ENCODE assay signal across 18 cellular contexts in the genomic region with DNA sequence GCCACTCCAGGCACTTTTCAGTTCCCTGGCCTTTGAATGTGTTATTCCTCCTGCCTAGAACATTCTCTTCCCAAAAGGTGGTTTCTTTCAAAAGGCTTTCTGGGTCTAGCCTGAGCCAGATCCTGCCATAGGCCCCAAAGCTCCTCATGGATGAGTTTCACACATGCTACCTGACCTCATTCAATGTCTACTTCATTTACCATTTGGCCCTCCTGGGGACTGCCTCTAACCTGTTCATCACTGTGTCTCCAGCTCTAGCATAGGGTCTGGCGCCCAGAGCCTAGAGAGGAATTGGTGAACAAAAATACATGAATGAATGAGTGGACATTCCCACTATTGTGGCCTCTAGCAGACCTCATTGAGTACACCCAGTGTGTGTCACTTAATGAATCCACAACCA. TPM values are rescaled to one million over a fixed set of nuclear protein-coding genes. Genes with fewer than 3 reads are reported as not detected.
DNase-seq lines count a peak whose midpoint lies in the region; ATAC-seq and TF ChIP-seq lines count a peak whose summit lies in the region.
"Had no signal": no experiment of that assay in that cellular context is flagged by ENCODE, and none has a peak within 500 bp of the region (broad histone marks: within the 10 kb centered on the region; RNA-seq: fewer than 3 reads in every experiment).

No MANE protein-coding gene starts in this region.

- H3K36me3 ChIP-seq in WERI-Rb-1 (no peaks in the 10 kb centered on the region), transverse colon (no peaks in the 10 kb centered on the region), lower lobe of right lung (no peaks in the 10 kb centered on the region)
- no peaks in the 10 kb centered on the region for H3K36me3 ChIP-seq in effector memory CD4-positive, alpha-beta T cell (ENCODE audit: control insufficient read depth, insufficient read depth, low read length)

- peak; percentile 38 for DNase-seq in activated CD8-positive, alpha-beta memory T cell treated with anti-CD3 and anti-CD28 coated beads, Interleukin-2, amount 50 U/mL, for 48 hours
- no peak for DNase-seq in activated CD8-positive, alpha-beta memory T cell treated with anti-CD3 and anti-CD28 coated beads, Interleukin-2, amount 10 ng/mL, durations not matched to agents 7 days and 5 days
- peak; percentile 0 for DNase-seq in WERI-Rb-1
- peak; percentile 20 for DNase-seq in islet precursor cell
- peak; percentile 1 for DNase-seq in transverse colon
- no peak for DNase-seq in NCI-H2107 treated with DMSO at 0.1 percent for 48 hours (lab: John Stamatoyannopoulos, UW; ENCODE audit: unreplicated experiment)
- no peak for DNase-seq in lower lobe of right lung
- no peak for DNase-seq in effector memory CD4-positive, alpha-beta T cell
- DNase-seq: AML-193, DMS79, GDM1, GM23248, HCEC 1CT had no signal

- H3K4me1 ChIP-seq in transverse colon (peaks cover 0 to 2% (median 2%) of the 10 kb centered on the region in 4 donors), lower lobe of right lung (peaks cover 3% of the 10 kb centered on the region)
- H3K4me1 ChIP-seq in effector memory CD4-positive, alpha-beta T cell (ENCODE audit: control insufficient read depth, insufficient read depth, low read length, poor library complexity, severe bottlenecking) = peaks cover 1% of the 10 kb centered on the region
- H3K4me1 ChIP-seq: Caco-2 had no signal

- H3K27me3 Mint-ChIP-seq in activated CD8-positive, alpha-beta memory T cell treated with anti-CD3 and anti-CD28 coated beads, Interleukin-2, amount 10 ng/mL, durations not matched to agents 7 days and 5 days = peaks cover 14% of the 10 kb centered on the region

- 93 to 100% methylated on average over 1 of the region's 1 CpG for WGBS in transverse colon (ENCODE audit: low coverage in 1 of 2), 2 donors

- H3K4me3 ChIP-seq in WERI-Rb-1 (ENCODE audit: low read depth, low read length) (no peak overlapping the region), transverse colon (no peak overlapping the region), lower lobe of right lung (no peak overlapping the region)
- H3K4me3 ChIP-seq in effector memory CD4-positive, alpha-beta T cell (ENCODE audit: insufficient read depth, low read depth, low read length, poor library complexity, severe bottlenecking) = no peak overlapping the region
- H3K4me3 ChIP-seq: A549, GM23248 had no signal

- CTCF ChIA-PET in activated CD8-positive, alpha-beta memory T cell treated with anti-CD3 and anti-CD28 coated beads, Interleukin-2, amount 10 ng/mL, durations not matched to agents 7 days and 5 days (lab: Charles Lee) = interaction anchor here (1.2 kb wide), 1 partner anchor 60 kb away, joined by 3 read pairs; no protein-coding TSS in a partner anchor

- no peaks in the 10 kb centered on the region for H3K36me3 Mint-ChIP-seq in activated CD8-positive, alpha-beta memory T cell treated with anti-CD3 and anti-CD28 coated beads, Interleukin-2, amount 10 ng/mL, durations not matched to agents 7 days and 5 days

- no peak overlapping the region for H3K27ac Mint-ChIP-seq in activated CD8-positive, alpha-beta memory T cell treated with anti-CD3 and anti-CD28 coated beads, Interleukin-2, amount 10 ng/mL, durations not matched to agents 7 days and 5 days
- H3K27ac Mint-ChIP-seq: CD4-positive, alpha-beta T cell had no signal

- H3K9me3 ChIP-seq in WERI-Rb-1 (ENCODE audit: severe bottlenecking) = no peaks in the 10 kb centered on the region
- no peaks in the 10 kb centered on the region for H3K9me3 ChIP-seq in transverse colon
- no peaks in the 10 kb centered on the region for H3K9me3 ChIP-seq in lower lobe of right lung
- H3K9me3 ChIP-seq in effector memory CD4-positive, alpha-beta T cell (ENCODE audit: control insufficient read depth, low read length) = no peaks in the 10 kb centered on the region
- H3K9me3 ChIP-seq: A549, Caco-2 had no signal

- TF ChIP-seq EP300 in transverse colon (IDR thresholded peaks at IDR 0.05; ENCODE audit: low read depth) = no peak

- peaks cover 21% of the 10 kb centered on the region for H3K4me1 Mint-ChIP-seq in activated CD8-positive, alpha-beta memory T cell treated with anti-CD3 and anti-CD28 coated beads, Interleukin-2, amount 10 ng/mL, durations not matched to agents 7 days and 5 days

- H3K27me3 ChIP-seq in WERI-Rb-1 (ENCODE audit: insufficient read depth, low read depth, severe bottlenecking) (no peaks in the 10 kb centered on the region), transverse colon (no peaks in the 10 kb centered on the region), lower lobe of right lung (ENCODE audit: low read depth) (no peaks in the 10 kb centered on the region)
- H3K27me3 ChIP-seq in effector memory CD4-positive, alpha-beta T cell (replicated peaks; ENCODE audit: control insufficient read depth, insufficient read depth, low read length, poor library complexity, severe bottlenecking) = peaks cover 2% of the 10 kb centered on the region

- H3K9me3 Mint-ChIP-seq in activated CD8-positive, alpha-beta memory T cell treated with anti-CD3 and anti-CD28 coated beads, Interleukin-2, amount 10 ng/mL, durations not matched to agents 7 days and 5 days (ENCODE audit: low read depth) = no peaks in the 10 kb centered on the region
- H3K9me3 Mint-ChIP-seq: CD4-positive, alpha-beta T cell had no signal

- H3K27ac ChIP-seq in WERI-Rb-1 = no peak overlapping the region
- no peak overlapping the region for H3K27ac ChIP-seq in transverse colon
- no peak overlapping the region for H3K27ac ChIP-seq in lower lobe of right lung
- no peak overlapping the region for H3K27ac ChIP-seq in effector memory CD4-positive, alpha-beta T cell (ENCODE audit: insufficient read depth, low read length, poor library complexity, severe bottlenecking)
- H3K27ac ChIP-seq: 22Rv1, A549, C4-2B, GM23248 had no signal

- H3K4me3 Mint-ChIP-seq in activated CD8-positive, alpha-beta memory T cell treated with anti-CD3 and anti-CD28 coated beads, Interleukin-2, amount 10 ng/mL, durations not matched to agents 7 days and 5 days = no peak overlapping the region
- H3K4me3 Mint-ChIP-seq: CD4-positive, alpha-beta T cell had no signal

- intact Hi-C loops in transverse colon (cut with DNase I; ENCODE audit: low total_unique reads) (loop anchor here (10.0 kb wide), 1 partner anchor 62 kb away; the partner anchor contains the start of gene SLC22A4), lower lobe of right lung (cut with DNase I) (no loop called here)

- no peak for ATAC-seq in activated CD8-positive, alpha-beta memory T cell treated with anti-CD3 and anti-CD28 coated beads, Interleukin-2, amount 10 ng/mL, durations not matched to agents 7 days and 5 days
- no peak for ATAC-seq in lower lobe of right lung
- ATAC-seq: A549 had no signal

- no peak for TF ChIP-seq POLR2A in transverse colon (IDR thresholded peaks at IDR 0.05)

- TF ChIP-seq CTCF in WERI-Rb-1 (IDR thresholded peaks at IDR 0.05; ENCODE audit: low read depth, low read length) = no peak
- no peak for TF ChIP-seq CTCF in transverse colon (IDR thresholded peaks at IDR 0.05)
- TF ChIP-seq CTCF in lower lobe of right lung (IDR thresholded peaks at IDR 0.05) = no peak

- in situ Hi-C loops in transverse colon (cut with MboI; ENCODE audit: low pct_ligation_motif_present in 1 of 4, low pct_unique_long_range_greater_than_20kb in 1 of 4, low sequenced_read_pairs in 3 of 4) = no loop called here

RNA-seq across cellular contexts. Expression of gene P4HA2, which starts 5.4 kb away (rescaled TPM):
- total RNA-seq in activated CD8-positive, alpha-beta memory T cell treated with anti-CD3 and anti-CD28 coated beads, Interleukin-2, amount 10 ng/mL, durations not matched to agents 7 days and 5 days = 10 to 100 TPM in 1 of 2 experiments, 1 to 10 TPM in 1; 8.3 to 19.4 TPM
- total RNA-seq in transverse colon = 10 to 100 TPM; 22.1 to 53.5 (median 32.7) TPM
- 75.7 TPM for total RNA-seq in lower lobe of right lung
- total RNA-seq: CD4-positive, alpha-beta T cell had no signal

RNA-seq across cellular contexts. Expression of gene PDLIM4, which starts 24.4 kb away (rescaled TPM):
- total RNA-seq in activated CD8-positive, alpha-beta memory T cell treated with anti-CD3 and anti-CD28 coated beads, Interleukin-2, amount 10 ng/mL, durations not matched to agents 7 days and 5 days = 1 to 10 TPM in 1 of 2 experiments, not detected in 1; 2.3 TPM
- total RNA-seq in transverse colon = 10 to 100 TPM in 3 of 4 donors, 1 to 10 TPM in 1; 9.7 to 43.4 (median 19.7) TPM
- total RNA-seq in lower lobe of right lung = 6.7 TPM
- total RNA-seq: Caco-2; CD4-positive, alpha-beta T cell had no signal

Comparison
In these comparisons a context has a peak if more than half of its experiments do, and no peak if none do; other contexts are left out.
1. DNase-seq: peak in activated CD8-positive, alpha-beta memory T cell treated with anti-CD3 and anti-CD28 coated beads, Interleukin-2, amount 50 U/mL, for 48 hours (single experiment), WERI-Rb-1 (single experiment), islet precursor cell (single experiment) and transverse colon (single experiment); none in activated CD8-positive, alpha-beta memory T cell treated with anti-CD3 and anti-CD28 coated beads, Interleukin-2, amount 10 ng/mL, durations not matched to agents 7 days and 5 days (single experiment), NCI-H2107 treated with DMSO at 0.1 percent for 48 hours (single experiment), lower lobe of right lung (single experiment) and effector memory CD4-positive, alpha-beta T cell (0 of 3).